Comparison of ENCODE assay signal across 21 cellular contexts in the genomic region with DNA sequence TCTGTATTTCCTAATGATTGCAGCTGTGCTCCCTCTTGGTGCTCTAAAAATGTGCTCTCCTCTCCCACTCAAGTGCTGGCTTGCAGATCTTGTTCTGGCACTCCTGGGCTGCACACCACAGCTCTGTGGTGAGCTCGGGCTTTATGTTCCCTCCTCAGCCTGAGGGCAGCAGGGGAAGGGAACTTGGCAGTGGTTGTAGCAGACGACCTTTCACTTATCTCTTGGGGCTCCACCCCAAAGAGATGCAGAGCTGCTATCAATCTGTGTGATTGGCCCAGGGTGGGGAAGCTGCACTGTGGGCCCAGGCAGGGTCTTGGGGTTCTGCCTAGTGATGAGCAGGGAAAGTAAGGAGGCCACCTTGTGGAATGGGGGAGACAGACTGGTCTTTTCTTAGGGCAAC.
DNase-seq lines count a peak whose midpoint lies in the region; ATAC-seq, FAIRE-seq and TF ChIP-seq lines count a peak whose summit lies in the region.
"Had no signal": no experiment of that assay in that cellular context is flagged by ENCODE, and none has a peak within 500 bp of the region (broad histone marks: within the 10 kb centered on the region; RNA-seq: fewer than 3 reads in every experiment).

No MANE protein-coding gene starts in this region.

- no peaks in the 10 kb centered on the region for H3K4me1 Mint-ChIP-seq in GM23338
- no peaks in the 10 kb centered on the region for H3K4me1 Mint-ChIP-seq in activated T-helper 1 cell treated with anti-CD3 and anti-CD28 coated beads, Interleukin-12 subunit alpha, Interleukin-12 subunit beta, Interleukin-2, Interleukin-4 antibody, amounts not matched to agents 30 ng/mL and 10 ng/mL and 1 ng/mL, durations not matched to agents 14 hours and 24 hours and 36 hours (ENCODE audit: low read depth)

- no peak overlapping the region for H3K23ac ChIP-seq in neuronal stem cell (ENCODE audit: low read depth, low read length, poor library complexity)

- H3K27ac Mint-ChIP-seq in GM23338: no peak overlapping the region
- no peak overlapping the region for H3K27ac Mint-ChIP-seq in activated T-helper 1 cell treated with anti-CD3 and anti-CD28 coated beads, Interleukin-12 subunit alpha, Interleukin-12 subunit beta, Interleukin-2, Interleukin-4 antibody, amounts not matched to agents 30 ng/mL and 10 ng/mL and 1 ng/mL, durations not matched to agents 14 hours and 24 hours and 36 hours

- H3K9me3 Mint-ChIP-seq in GM23338: no peaks in the 10 kb centered on the region
- no peaks in the 10 kb centered on the region for H3K9me3 Mint-ChIP-seq in activated T-helper 1 cell treated with anti-CD3 and anti-CD28 coated beads, Interleukin-12 subunit alpha, Interleukin-12 subunit beta, Interleukin-2, Interleukin-4 antibody, amounts not matched to agents 30 ng/mL and 10 ng/mL and 1 ng/mL, durations not matched to agents 14 hours and 24 hours and 36 hours

- no peak for DNase-seq in GM23338 (ENCODE audit: low spot score)
- peak; percentile 30 for DNase-seq in OCI-M1 (lab: John Stamatoyannopoulos, UW)
- DNase-seq in bronchial epithelial cell (ENCODE audit: low read depth): peak; percentile 48
- no peak for DNase-seq in neuronal stem cell (ENCODE audit: low spot score)
- DNase-seq in activated T-helper 1 cell treated with anti-CD3 and anti-CD28 coated beads, Interleukin-12 subunit alpha, Interleukin-12 subunit beta, Interleukin-2, Interleukin-4 antibody, amounts not matched to agents 30 ng/mL and 10 ng/mL and 1 ng/mL, durations not matched to agents 14 hours and 24 hours and 36 hours (ENCODE audit: low spot score): no peak
- DNase-seq in HPDE6-E6E7 (ENCODE audit: extremely low spot score): no peak
- DNase-seq: BE2C, DMS53, EL, GF-D8, H7, NCI-H1105 treated with DMSO at 0.1 percent for 48 hours, NCI-H1694, NCI-H2081, NCI-H2171, NCI-H524 treated with DMSO at 0.1 percent for 48 hours, SHP77 treated with DMSO at 0.1 percent for 48 hours had no signal

- H3K4me3 ChIP-seq in GM23338: no peak overlapping the region
- H3K4me3 ChIP-seq in bronchial epithelial cell (ENCODE audit: low read depth, low read length): no peak overlapping the region
- no peak overlapping the region for H3K4me3 ChIP-seq in neuronal stem cell (ENCODE audit: low read length in 2 of 2)
- H3K4me3 ChIP-seq: K562, SK-N-MC had no signal

- H2BK12ac ChIP-seq in neuronal stem cell (ENCODE audit: low read length): no peak overlapping the region

- H3K36me3 ChIP-seq in GM23338 (ENCODE audit: insufficient read depth) (no peaks in the 10 kb centered on the region), bronchial epithelial cell (ENCODE audit: control insufficient read depth, insufficient read depth, low read length) (no peaks in the 10 kb centered on the region), neuronal stem cell (replicated peaks in 1 of 2; ENCODE audit: control insufficient read depth in 2 of 2, insufficient read depth in 2 of 2, low read length in 2 of 2) (no peaks in the 10 kb centered on the region)
- H3K36me3 ChIP-seq: BE2C had no signal

- no peak overlapping the region for H3K4me3 Mint-ChIP-seq in GM23338
- no peak overlapping the region for H3K4me3 Mint-ChIP-seq in activated T-helper 1 cell treated with anti-CD3 and anti-CD28 coated beads, Interleukin-12 subunit alpha, Interleukin-12 subunit beta, Interleukin-2, Interleukin-4 antibody, amounts not matched to agents 30 ng/mL and 10 ng/mL and 1 ng/mL, durations not matched to agents 14 hours and 24 hours and 36 hours

- no peaks in the 10 kb centered on the region for H3K79me1 ChIP-seq in neuronal stem cell (ENCODE audit: low read depth, low read length)

- H3K36me3 Mint-ChIP-seq in GM23338 (ENCODE audit: low read depth): no peaks in the 10 kb centered on the region
- no peaks in the 10 kb centered on the region for H3K36me3 Mint-ChIP-seq in activated T-helper 1 cell treated with anti-CD3 and anti-CD28 coated beads, Interleukin-12 subunit alpha, Interleukin-12 subunit beta, Interleukin-2, Interleukin-4 antibody, amounts not matched to agents 30 ng/mL and 10 ng/mL and 1 ng/mL, durations not matched to agents 14 hours and 24 hours and 36 hours (ENCODE audit: low read depth)

- no peaks in the 10 kb centered on the region for H3F3A ChIP-seq in GM23338 (replicated peaks; ENCODE audit: low read depth)

- H2BK15ac ChIP-seq in neuronal stem cell (ENCODE audit: low read length): no peak overlapping the region

- H3K4me2 ChIP-seq in GM23338 (no peak overlapping the region), neuronal stem cell (ENCODE audit: insufficient read depth, low read length, poor library complexity, severe bottlenecking) (no peak overlapping the region)

- no peaks in the 10 kb centered on the region for H3K4me1 ChIP-seq in GM23338 (ENCODE audit: insufficient read depth)
- no peaks in the 10 kb centered on the region for H3K4me1 ChIP-seq in neuronal stem cell (ENCODE audit: control insufficient read depth in 2 of 2, insufficient read depth in 1 of 2, low read depth in 1 of 2, low read length in 2 of 2)
- H3K4me1 ChIP-seq: BE2C had no signal

- no peak overlapping the region for H2BK120ac ChIP-seq in neuronal stem cell (ENCODE audit: low read depth, low read length)

- intact Hi-C loops in activated T-helper 1 cell treated with anti-CD3 and anti-CD28 coated beads, Interleukin-12 subunit alpha, Interleukin-12 subunit beta, Interleukin-2, Interleukin-4 antibody, amounts not matched to agents 30 ng/mL and 10 ng/mL and 1 ng/mL, durations not matched to agents 14 hours and 24 hours and 36 hours (cut with micrococcal nuclease): no loop called here

- H2AK5ac ChIP-seq in neuronal stem cell (ENCODE audit: low read depth, low read length): no peak overlapping the region

- H4K8ac ChIP-seq in neuronal stem cell (ENCODE audit: low read depth, low read length): peak overlapping the region; percentile 70

- H3K27me3 Mint-ChIP-seq in GM23338 (ENCODE audit: insufficient read depth, low read depth, poor library complexity): no peaks in the 10 kb centered on the region
- H3K27me3 Mint-ChIP-seq in activated T-helper 1 cell treated with anti-CD3 and anti-CD28 coated beads, Interleukin-12 subunit alpha, Interleukin-12 subunit beta, Interleukin-2, Interleukin-4 antibody, amounts not matched to agents 30 ng/mL and 10 ng/mL and 1 ng/mL, durations not matched to agents 14 hours and 24 hours and 36 hours (ENCODE audit: insufficient read depth): peaks cover 4% of the 10 kb centered on the region

- H3K27ac ChIP-seq in GM23338 (ENCODE audit: low read depth): no peak overlapping the region
- H3K27ac ChIP-seq in neuronal stem cell (replicated peaks; ENCODE audit: low read length): no peak overlapping the region
- H3K27ac ChIP-seq: SK-N-MC had no signal

- FAIRE-seq in bronchial epithelial cell (lab: Jason Lieb, UNC): peak; percentile 58
- FAIRE-seq: D721Med, K562 had no signal

- H2AFZ ChIP-seq in GM23338: peak overlapping the region; percentile 76
- H2AFZ ChIP-seq in neuronal stem cell (ENCODE audit: low read length): no peak overlapping the region

- ATAC-seq in GM23338: no peak
- ATAC-seq in GM21423 (IDR thresholded peaks at IDR 0.05; ENCODE audit: unreplicated experiment): no peak
- ATAC-seq: K562 had no signal

- WGBS in neuronal stem cell (ENCODE audit: extremely low coverage in 2 of 2, insufficient read length in 2 of 2, insufficient replicate concordance in 1 of 2), 2 donors: no CpG with 5 or more reads among the region's 2 CpGs

- H3K18ac ChIP-seq in neuronal stem cell (ENCODE audit: low read length): no peak overlapping the region

- no peak overlapping the region for H3K9ac ChIP-seq in neuronal stem cell (ENCODE audit: low read depth, low read length, poor library complexity)

- no peak overlapping the region for H2BK5ac ChIP-seq in neuronal stem cell (ENCODE audit: low read length)

- peaks cover 0 to 3% of the 10 kb centered on the region in 2 donors for H3K9me3 ChIP-seq in neuronal stem cell (replicated peaks in 1 of 2; ENCODE audit: control insufficient read depth in 2 of 2, insufficient read depth in 1 of 2, low read depth in 1 of 2, low read length in 2 of 2)
- H3K9me3 ChIP-seq: BE2C had no signal

- H3K4ac ChIP-seq in neuronal stem cell (ENCODE audit: low read length): no peak overlapping the region

- no peaks in the 10 kb centered on the region; the same call in 1 of the 2 replicates for H3K9me2 ChIP-seq in GM23338 (ENCODE audit: insufficient read depth)

- H4K91ac ChIP-seq in neuronal stem cell (ENCODE audit: low read depth, low read length, poor library complexity): no peak overlapping the region

- H3K27me3 ChIP-seq in GM23338 (ENCODE audit: insufficient read depth): no peaks in the 10 kb centered on the region
- H3K27me3 ChIP-seq in bronchial epithelial cell (ENCODE audit: control insufficient read depth, insufficient read depth, low read length): no peaks in the 10 kb centered on the region
- H3K27me3 ChIP-seq in neuronal stem cell (ENCODE audit: control insufficient read depth in 3 of 3, insufficient read depth in 3 of 3, low read depth in 1 of 3, low read length in 3 of 3): no peaks in the 10 kb centered on the region
- H3K27me3 ChIP-seq: BE2C had no signal

- H3K14ac ChIP-seq in neuronal stem cell (ENCODE audit: low read length): no peak overlapping the region

- no peaks in the 10 kb centered on the region for H4K20me1 ChIP-seq in GM23338 (replicated peaks; ENCODE audit: insufficient read depth)

- TF ChIP-seq CTCF in GM23338 (conservative IDR thresholded peaks at IDR 0.05; ENCODE audit: low read depth in 2 of 2): no peak
- no peak for TF ChIP-seq CTCF in bronchial epithelial cell (IDR thresholded peaks at IDR 0.05; ENCODE audit: insufficient read depth, low read length, severe bottlenecking)

- no peaks in the 10 kb centered on the region for H3K79me2 ChIP-seq in GM23338 (replicated peaks; ENCODE audit: insufficient read depth)

TF ChIP-seq in GM23338, 12 proteins besides CTCF, POLR2A, EP300 and RAD21 (continues in another document):
- TF ChIP-seq CREB1 (CRISPR knock-in tag; IDR thresholded peaks at IDR 0.05; ENCODE audit: low read depth): no peak
- no peak for TF ChIP-seq POLR2AphosphoS5 (IDR thresholded peaks at IDR 0.05; ENCODE audit: low read depth)
- no peak for TF ChIP-seq EZH2 (IDR thresholded peaks at IDR 0.05; ENCODE audit: low read depth, unreplicated experiment)
- no peak for TF ChIP-seq ZNF331 (CRISPR knock-in tag; IDR thresholded peaks at IDR 0.05; ENCODE audit: low read depth)
- TF ChIP-seq STAT1 (IDR thresholded peaks at IDR 0.05; ENCODE audit: unreplicated experiment): no peak
- no peak for TF ChIP-seq ETS1 (IDR thresholded peaks at IDR 0.05)

Comparison
In these comparisons a context has a peak if more than half of its experiments do, and no peak if none do; other contexts are left out.
1. DNase-seq: peak in OCI-M1 (single experiment) and bronchial epithelial cell (single experiment); none in GM23338 (single experiment), neuronal stem cell (single experiment), activated T-helper 1 cell treated with anti-CD3 and anti-CD28 coated beads, Interleukin-12 subunit alpha, Interleukin-12 subunit beta, Interleukin-2, Interleukin-4 antibody, amounts not matched to agents 30 ng/mL and 10 ng/mL and 1 ng/mL, durations not matched to agents 14 hours and 24 hours and 36 hours (single experiment) and HPDE6-E6E7 (single experiment).